ENCODE assay signal across 22 cellular contexts in genomic region chr3:73601031-73601430, GRCh38. TPM values are rescaled to one million over a fixed set of nuclear protein-coding genes. Genes with fewer than 3 reads are reported as not detected.
A peak's percentile ranks its signal among the peaks of the same experiment; 100 is the strongest.
DNase-seq lines count a peak whose midpoint lies in the region; ATAC-seq and TF ChIP-seq lines count a peak whose summit lies in the region.
"Had no signal": no experiment of that assay in that cellular context is flagged by ENCODE, and none has a peak within 500 bp of the region (broad histone marks: within the 10 kb centered on the region; RNA-seq: fewer than 3 reads in every experiment).

No MANE protein-coding gene starts in this region.

- no peak overlapping the region for H3K4me3 ChIP-seq in SK-N-SH (ENCODE audit: low read depth in 2 of 2, low read length in 1 of 2)
- H3K4me3 ChIP-seq in dorsolateral prefrontal cortex, result no peak overlapping the region
- H3K4me3 ChIP-seq in muscle layer of duodenum (ENCODE audit: low read depth in 1 of 2, low read length in 2 of 2), result no peak overlapping the region
- no peak overlapping the region for H3K4me3 ChIP-seq in stomach
- H3K4me3 ChIP-seq: testis had no signal

- CTCF ChIA-PET in SK-N-SH (lab: Yijun Ruan, JAX), result interaction anchor here (1.6 kb wide), 1 partner anchor 12 kb away, joined by 3 read pairs; no protein-coding TSS in a partner anchor

- H3K9me2 ChIP-seq in SK-N-SH, result no peaks in the 10 kb centered on the region

- POLR2A ChIA-PET in SK-N-SH (lab: Yijun Ruan, JAX), result no interaction called here

- no peak for ATAC-seq in GM19467 (IDR thresholded peaks at IDR 0.05; ENCODE audit: unreplicated experiment)
- ATAC-seq: CD8-positive, alpha-beta T cell; natural killer cell had no signal

- H3K9ac ChIP-seq in SK-N-SH, result peak overlapping the region; percentile 11; the same call in 1 of the 2 replicates

- H3K9me3 ChIP-seq in SK-N-SH, result peaks cover 4% of the 10 kb centered on the region; the same call in 1 of the 2 replicates
- H3K9me3 ChIP-seq in muscle layer of duodenum (ENCODE audit: control insufficient read depth in 1 of 2, low read length in 2 of 2), result no peaks in the 10 kb centered on the region
- H3K9me3 ChIP-seq in stomach, result no peaks in the 10 kb centered on the region
- H3K9me3 ChIP-seq: testis had no signal

- no peak for TF ChIP-seq POLR2A in stomach (IDR thresholded peaks at IDR 0.05)

- H3K27me3 ChIP-seq in SK-N-SH (ENCODE audit: insufficient read depth), result no peaks in the 10 kb centered on the region
- H3K27me3 ChIP-seq in dorsolateral prefrontal cortex, result no peaks in the 10 kb centered on the region
- H3K27me3 ChIP-seq in muscle layer of duodenum (ENCODE audit: low read depth, low read length), result no peaks in the 10 kb centered on the region
- H3K27me3 ChIP-seq in stomach, result no peaks in the 10 kb centered on the region
- H3K27me3 ChIP-seq: testis had no signal

- peaks cover 49% of the 10 kb centered on the region for H3F3A ChIP-seq in SK-N-SH (replicated peaks; ENCODE audit: insufficient read depth)

- no peak for TF ChIP-seq RAD21 in SK-N-SH (IDR thresholded peaks at IDR 0.05; ENCODE audit: low read length)

- H3K4me2 ChIP-seq in SK-N-SH, result peak overlapping the region; percentile 39; the same call in 1 of the 2 replicates

- peaks cover 65% of the 10 kb centered on the region for H3K79me2 ChIP-seq in SK-N-SH (ENCODE audit: insufficient read depth)

- no peaks in the 10 kb centered on the region for H4K20me1 ChIP-seq in SK-N-SH (ENCODE audit: insufficient read depth)

- H3K27ac ChIP-seq in SK-N-SH (ENCODE audit: low read depth in 2 of 2, low read length in 1 of 2) (peak overlapping the region; percentile 88 to 93), dorsolateral prefrontal cortex (peak overlapping the region in 45 of 59 donors; percentile 0 to 73 (median 44)), muscle layer of duodenum (ENCODE audit: low read length) (peak overlapping the region; percentile 16), stomach (peak overlapping the region in 3 of 5 donors; percentile 50 to 59 (median 51))
- H3K27ac ChIP-seq: WERI-Rb-1 had no signal

- no peak overlapping the region for H2AFZ ChIP-seq in SK-N-SH (ENCODE audit: low read depth)

- 59% methylated on average over 4 of the region's 4 CpGs for WGBS in SK-N-SH (ENCODE audit: low lambda C conversion rate)
- WGBS in stomach, 5 donors, result 48 to 62% (median 55%) methylated on average over 4 of the region's 4 CpGs

- TF ChIP-seq EP300 in SK-N-SH (IDR thresholded peaks at IDR 0.05; ENCODE audit: borderline replicate concordance in 1 of 2, low read depth in 1 of 2, low read length in 1 of 2), result no peak
- TF ChIP-seq EP300 in stomach (IDR thresholded peaks at IDR 0.05), result no peak

- peaks cover 41 to 47% of the 10 kb centered on the region in 2 experiments for H3K4me1 ChIP-seq in SK-N-SH (ENCODE audit: control insufficient read depth in 1 of 2, insufficient read depth in 2 of 2, low read depth in 1 of 2, low read length in 1 of 2)
- H3K4me1 ChIP-seq in muscle layer of duodenum (ENCODE audit: control insufficient read depth in 1 of 2, insufficient read depth in 2 of 2, low read length in 2 of 2), result peaks cover 12 to 81% of the 10 kb centered on the region in 2 donors
- peaks cover 0 to 86% (median 40%) of the 10 kb centered on the region in 4 donors for H3K4me1 ChIP-seq in stomach

- DNase-seq in SK-N-SH (no peak), dorsolateral prefrontal cortex (no peak), stomach (no peak), T-helper 9 cell (no peak), medulla oblongata (ENCODE audit: extremely low spot score) (no peak), NCI-H1105 (lab: John Stamatoyannopoulos, UW) (no peak)
- DNase-seq: activated CD4-positive, alpha-beta memory T cell treated with anti-CD3 and anti-CD28 coated beads, Interleukin-2, amount 10 ng/mL, durations not matched to agents 7 days and 5 days; activated naive CD4-positive, alpha-beta T cell treated with Interleukin-2 at 50 U/mL for 16 hours; activated T-cell treated with anti-CD3 and anti-CD28 coated beads, Interleukin-2, amount 50 U/mL, for 1 hour; CD8-positive, alpha-beta T cell; HFFc6; natural killer cell; NCI-H146; NCI-H2171 treated with DMSO at 0.1 percent for 48 hours; NCI-H774; Right ventricle myocardium superior; stimulated activated CD4-positive, alpha-beta T cell treated with anti-CD3 and anti-CD28 coated beads, Interleukin-12 subunit alpha, Interleukin-12 subunit beta, amount 100 ng/mL, for 4 hours; stimulated activated CD8-positive, alpha-beta memory T cell treated with anti-CD3 and anti-CD28 coated beads, Interleukin-4, amount 100 ng/mL, for 48 hours; WERI-Rb-1 had no signal

- peaks cover 25 to 28% of the 10 kb centered on the region in 2 experiments for H3K36me3 ChIP-seq in SK-N-SH (replicated peaks in 1 of 2; ENCODE audit: control insufficient read depth in 1 of 2, insufficient read depth in 2 of 2, low read length in 1 of 2)
- H3K36me3 ChIP-seq in muscle layer of duodenum (ENCODE audit: control insufficient read depth in 1 of 2, insufficient read depth in 2 of 2, low read length in 2 of 2), result no peaks in the 10 kb centered on the region
- H3K36me3 ChIP-seq in stomach, result peaks cover 0 to 8% (median 3%) of the 10 kb centered on the region in 4 donors

- TF ChIP-seq CTCF in SK-N-SH (IDR thresholded peaks at IDR 0.05) (no peak), dorsolateral prefrontal cortex (IDR thresholded peaks at IDR 0.05 in 54 of 56, conservative IDR thresholded peaks at IDR 0.05 in 2 of 56; ENCODE audit: low read depth in 1 of 56, partially characterized antibody in 56 of 56) (no peak), stomach (IDR thresholded peaks at IDR 0.05) (no peak)

- intact Hi-C loops in dorsolateral prefrontal cortex (cut with DNase I) (no loop called here), stomach (cut with DNase I; ENCODE audit: low total_unique reads) (no loop called here)

TF ChIP-seq in SK-N-SH, 30 proteins besides CTCF, POLR2A, EP300 and RAD21:
- TF ChIP-seq EZH2phosphoT487 (IDR thresholded peaks at IDR 0.05; ENCODE audit: borderline replicate concordance, low read depth) (no peak), POLR2AphosphoS5 (IDR thresholded peaks at IDR 0.05; ENCODE audit: low read depth, low read length) (no peak), MEF2A (IDR thresholded peaks at IDR 0.05; ENCODE audit: borderline replicate concordance, low read depth) (no peak), GATA2 (CRISPR knock-in tag; IDR thresholded peaks at IDR 0.05) (no peak), FOXM1 (IDR thresholded peaks at IDR 0.05; ENCODE audit: low read depth) (no peak)

RNA-seq across cellular contexts. Expression of gene PDZRN3, which starts 23.7 kb away (rescaled TPM):
- polyA plus RNA-seq in SK-N-SH (2012; rRNA removed) (7.9 and 10.3 TPM in 2 replicates), stomach (10 to 100 TPM; 21.9 to 38.6 (median 26.3) TPM)
- polyA plus RNA-seq in SK-N-SH (2012; cell fraction: cytosol; rRNA removed), result 13.7 and 14.2 TPM in 2 replicates
- polyA plus RNA-seq in SK-N-SH (2012; cell fraction: nucleus; rRNA removed), result 21.9 and 24.2 TPM in 2 replicates
- total RNA-seq in dorsolateral prefrontal cortex (10 to 100 TPM; 16.4 to 67.3 (median 42.1) TPM), stomach (100 to 1,000 TPM in 2 of 5 donors, 10 to 100 TPM in 3; 57.1 to 174 (median 80.6) TPM)
- total RNA-seq: activated CD4-positive, alpha-beta memory T cell treated with anti-CD3 and anti-CD28 coated beads, Interleukin-2, amount 10 ng/mL, durations not matched to agents 7 days and 5 days; CD8-positive, alpha-beta T cell; natural killer cell had no signal

Comparison
In these comparisons a context has a peak if more than half of its experiments do, and no peak if none do; other contexts are left out.
1. H3K27ac ChIP-seq: peak in every context shown above with its lines; median percentile 90 in SK-N-SH; 51 in stomach; 44 in dorsolateral prefrontal cortex; 16 in muscle layer of duodenum.